Comparison of ENCODE assay signal across 27 cellular contexts in the genomic region with DNA sequence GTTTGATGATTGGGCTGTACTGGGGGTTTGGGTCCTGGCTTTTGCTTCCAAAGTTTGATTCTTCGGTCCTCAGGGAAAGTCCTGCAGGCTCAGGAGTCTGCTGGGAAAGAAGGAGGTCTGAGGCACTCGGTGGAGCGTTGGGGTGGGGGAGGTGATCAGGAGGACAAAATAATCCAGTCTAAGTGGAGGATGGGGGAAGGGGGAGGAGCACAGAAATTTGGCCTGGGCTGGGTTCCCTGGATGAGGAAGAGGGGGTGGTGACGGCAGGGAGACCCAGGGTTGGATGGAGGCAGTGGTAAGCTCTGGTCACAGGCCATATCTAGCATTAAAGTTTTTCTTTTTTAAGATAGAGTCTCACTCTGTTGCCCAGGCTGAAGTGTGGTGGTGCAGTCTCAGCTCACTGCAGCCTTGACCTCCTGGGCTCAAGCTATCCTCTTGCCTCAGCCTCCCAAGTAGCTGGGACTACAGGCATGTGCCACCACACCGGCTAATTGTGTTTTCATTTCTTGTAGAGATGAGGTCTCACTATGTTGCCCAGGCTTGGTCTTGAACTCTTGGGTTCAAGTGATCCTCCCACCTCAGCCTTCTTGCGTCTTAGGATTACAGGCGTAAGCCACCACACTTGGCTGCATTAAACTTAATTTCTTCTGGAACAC. TPM values are rescaled to one million over a fixed set of nuclear protein-coding genes. Genes with fewer than 3 reads are reported as not detected.
DNase-seq lines count a peak whose midpoint lies in the region; ATAC-seq, FAIRE-seq and TF ChIP-seq lines count a peak whose summit lies in the region.
"Had no signal": no experiment of that assay in that cellular context is flagged by ENCODE, and none has a peak within 500 bp of the region (broad histone marks: within the 10 kb centered on the region; RNA-seq: fewer than 3 reads in every experiment).

No MANE protein-coding gene starts in this region.

- H3K4me3 ChIP-seq in HEK293 (ENCODE audit: low read depth, low read length) (no peak overlapping the region), small intestine (ENCODE audit: low read depth in 1 of 2, low read length in 2 of 2) (no peak overlapping the region)
- H3K4me3 ChIP-seq: adrenal gland, heart left ventricle, psoas muscle, upper lobe of left lung had no signal

- peak overlapping the region; percentile 41 for H3K27ac Mint-ChIP-seq in activated CD4-positive, alpha-beta T cell treated with anti-CD3 and anti-CD28 coated beads, Interleukin-2, amount 10 ng/mL, durations not matched to agents 7 days and 5 days
- peak overlapping the region; percentile 28 for H3K27ac Mint-ChIP-seq in activated T-helper 1 cell treated with anti-CD3 and anti-CD28 coated beads, Interleukin-12 subunit alpha, Interleukin-12 subunit beta, Interleukin-2, Interleukin-4 antibody, amounts not matched to agents 30 ng/mL and 10 ng/mL and 1 ng/mL, durations not matched to agents 14 hours and 24 hours and 36 hours
- H3K27ac Mint-ChIP-seq in nephron = peak overlapping the region in 2 of 3 experiments; percentile 27 to 62
- H3K27ac Mint-ChIP-seq: brain had no signal

- no peaks in the 10 kb centered on the region for H3K9me3 ChIP-seq in HEK293 (ENCODE audit: control insufficient read depth, insufficient read depth, low read depth, low read length)
- no peaks in the 10 kb centered on the region for H3K9me3 ChIP-seq in small intestine (ENCODE audit: control insufficient read depth, low read depth)
- H3K9me3 ChIP-seq: adrenal gland, Caco-2, heart left ventricle, psoas muscle, SK-N-SH, upper lobe of left lung had no signal

- intact Hi-C loops in activated T-helper 1 cell treated with anti-CD3 and anti-CD28 coated beads, Interleukin-12 subunit alpha, Interleukin-12 subunit beta, Interleukin-2, Interleukin-4 antibody, amounts not matched to agents 30 ng/mL and 10 ng/mL and 1 ng/mL, durations not matched to agents 14 hours and 24 hours and 36 hours (cut with micrococcal nuclease) = loop anchor here (5.0 to 10.0 kb wide), 3 partner anchors 37 to 325 kb away; a partner anchor contains a TSS

- H3K27me3 ChIP-seq in small intestine (ENCODE audit: control insufficient read depth in 2 of 2, insufficient read depth in 2 of 2, low read length in 2 of 2) = no peaks in the 10 kb centered on the region
- H3K27me3 ChIP-seq: adrenal gland, upper lobe of left lung had no signal

- TF ChIP-seq CTCF in HEK293 (tag by site-specific recombination; IDR thresholded peaks at IDR 0.05) (no peak), nephron (IDR thresholded peaks at IDR 0.05; ENCODE audit: unreplicated experiment in 3 of 3) (no peak)

- peaks cover 63% of the 10 kb centered on the region for H3K36me3 Mint-ChIP-seq in activated CD4-positive, alpha-beta T cell treated with anti-CD3 and anti-CD28 coated beads, Interleukin-2, amount 10 ng/mL, durations not matched to agents 7 days and 5 days (ENCODE audit: low read depth)
- peaks cover 79% of the 10 kb centered on the region for H3K36me3 Mint-ChIP-seq in activated T-helper 1 cell treated with anti-CD3 and anti-CD28 coated beads, Interleukin-12 subunit alpha, Interleukin-12 subunit beta, Interleukin-2, Interleukin-4 antibody, amounts not matched to agents 30 ng/mL and 10 ng/mL and 1 ng/mL, durations not matched to agents 14 hours and 24 hours and 36 hours (ENCODE audit: low read depth)
- H3K36me3 Mint-ChIP-seq in nephron (ENCODE audit: low read depth) = peaks cover 4% of the 10 kb centered on the region
- H3K36me3 Mint-ChIP-seq: brain had no signal

- WGBS in small intestine, 3 donors = 84 to 93% (median 88%) methylated on average over 7 of the region's 7 CpGs

- H3K4me1 Mint-ChIP-seq in activated CD4-positive, alpha-beta T cell treated with anti-CD3 and anti-CD28 coated beads, Interleukin-2, amount 10 ng/mL, durations not matched to agents 7 days and 5 days = peaks cover 74% of the 10 kb centered on the region
- H3K4me1 Mint-ChIP-seq in activated T-helper 1 cell treated with anti-CD3 and anti-CD28 coated beads, Interleukin-12 subunit alpha, Interleukin-12 subunit beta, Interleukin-2, Interleukin-4 antibody, amounts not matched to agents 30 ng/mL and 10 ng/mL and 1 ng/mL, durations not matched to agents 14 hours and 24 hours and 36 hours (ENCODE audit: low read depth) = peaks cover 83% of the 10 kb centered on the region
- peaks cover 60% of the 10 kb centered on the region for H3K4me1 Mint-ChIP-seq in nephron

- H3K27ac ChIP-seq in HEK293 (ENCODE audit: extremely low read depth, low read depth, low read length) = no peak overlapping the region
- no peak overlapping the region for H3K27ac ChIP-seq in small intestine (ENCODE audit: low read depth in 1 of 2, low read length in 1 of 2)
- H3K27ac ChIP-seq: adrenal gland, heart left ventricle, psoas muscle, RWPE1, upper lobe of left lung had no signal

- DNase-seq in activated CD4-positive, alpha-beta T cell treated with anti-CD3 and anti-CD28 coated beads, Interleukin-2, amount 10 ng/mL, durations not matched to agents 7 days and 5 days = no peak
- no peak for DNase-seq in activated CD4-positive, alpha-beta T cell treated with anti-CD3 and anti-CD28 coated beads for 48 hours
- no peak for DNase-seq in activated T-helper 1 cell treated with anti-CD3 and anti-CD28 coated beads, Interleukin-12 subunit alpha, Interleukin-12 subunit beta, Interleukin-2, Interleukin-4 antibody, amounts not matched to agents 30 ng/mL and 10 ng/mL and 1 ng/mL, durations not matched to agents 14 hours and 24 hours and 36 hours (ENCODE audit: low spot score)
- DNase-seq in small intestine = no peak
- DNase-seq: adrenal gland; Caco-2; DMS79 treated with DMSO at 0.1 percent for 48 hours; effector CD8-positive, alpha-beta T cell; foreskin fibroblast; Karpas-422; NCI-H2171; NCI-H524; psoas muscle; stimulated activated CD8-positive, alpha-beta memory T cell treated with anti-CD3 and anti-CD28 coated beads, Interleukin-4, amount 100 ng/mL, for 48 hours had no signal

- FAIRE-seq in small intestine (lab: Jason Lieb, UNC) = no peak
- FAIRE-seq: H1 had no signal

- POLR2A ChIA-PET in activated CD4-positive, alpha-beta T cell treated with anti-CD3 and anti-CD28 coated beads, Interleukin-2, amount 10 ng/mL, durations not matched to agents 7 days and 5 days (lab: Charles Lee) = no interaction called here
- POLR2A ChIA-PET in HEK293 (lab: Yijun Ruan, JAX) = no interaction called here

- H3K9me3 Mint-ChIP-seq in activated CD4-positive, alpha-beta T cell treated with anti-CD3 and anti-CD28 coated beads, Interleukin-2, amount 10 ng/mL, durations not matched to agents 7 days and 5 days = no peaks in the 10 kb centered on the region
- no peaks in the 10 kb centered on the region for H3K9me3 Mint-ChIP-seq in activated T-helper 1 cell treated with anti-CD3 and anti-CD28 coated beads, Interleukin-12 subunit alpha, Interleukin-12 subunit beta, Interleukin-2, Interleukin-4 antibody, amounts not matched to agents 30 ng/mL and 10 ng/mL and 1 ng/mL, durations not matched to agents 14 hours and 24 hours and 36 hours
- no peaks in the 10 kb centered on the region for H3K9me3 Mint-ChIP-seq in nephron
- H3K9me3 Mint-ChIP-seq: brain; T-helper 2 cell treated with Interferon-gamma antibody and Interleukin-4, amounts not matched to agents 5 μg/mL and 100 μg/mL, for 36 hours had no signal

- ATAC-seq in HG03175 (IDR thresholded peaks at IDR 0.05; ENCODE audit: unreplicated experiment) (no peak), GM18909 (IDR thresholded peaks at IDR 0.05; ENCODE audit: poor library complexity, unreplicated experiment) (no peak)
- ATAC-seq: heart left ventricle, psoas muscle had no signal

- H3K4me3 Mint-ChIP-seq in activated CD4-positive, alpha-beta T cell treated with anti-CD3 and anti-CD28 coated beads, Interleukin-2, amount 10 ng/mL, durations not matched to agents 7 days and 5 days = no peak overlapping the region
- H3K4me3 Mint-ChIP-seq in activated T-helper 1 cell treated with anti-CD3 and anti-CD28 coated beads, Interleukin-12 subunit alpha, Interleukin-12 subunit beta, Interleukin-2, Interleukin-4 antibody, amounts not matched to agents 30 ng/mL and 10 ng/mL and 1 ng/mL, durations not matched to agents 14 hours and 24 hours and 36 hours = peak overlapping the region; percentile 35
- H3K4me3 Mint-ChIP-seq in nephron = peak overlapping the region in 1 of 3 experiments; percentile 3
- H3K4me3 Mint-ChIP-seq: brain; T-helper 2 cell treated with Interferon-gamma antibody and Interleukin-4, amounts not matched to agents 5 μg/mL and 100 μg/mL, for 36 hours had no signal

- peaks cover 0 to 7% of the 10 kb centered on the region in 2 experiments; a peak in 1 of 3 replicates for H3K36me3 ChIP-seq in HEK293 (ENCODE audit: control insufficient read depth in 2 of 2, insufficient read depth in 1 of 2, low read length in 2 of 2)
- no peaks in the 10 kb centered on the region for H3K36me3 ChIP-seq in small intestine (ENCODE audit: control insufficient read depth in 2 of 2, insufficient read depth in 2 of 2, low read length in 2 of 2)
- H3K36me3 ChIP-seq: adrenal gland, upper lobe of left lung had no signal

- no peaks in the 10 kb centered on the region for H3K27me3 Mint-ChIP-seq in activated CD4-positive, alpha-beta T cell treated with anti-CD3 and anti-CD28 coated beads, Interleukin-2, amount 10 ng/mL, durations not matched to agents 7 days and 5 days
- no peaks in the 10 kb centered on the region for H3K27me3 Mint-ChIP-seq in activated T-helper 1 cell treated with anti-CD3 and anti-CD28 coated beads, Interleukin-12 subunit alpha, Interleukin-12 subunit beta, Interleukin-2, Interleukin-4 antibody, amounts not matched to agents 30 ng/mL and 10 ng/mL and 1 ng/mL, durations not matched to agents 14 hours and 24 hours and 36 hours (ENCODE audit: insufficient read depth)
- peaks cover 27% of the 10 kb centered on the region for H3K27me3 Mint-ChIP-seq in nephron (ENCODE audit: low read depth)

- H3K4me1 ChIP-seq in HEK293 (ENCODE audit: control insufficient read depth, insufficient read depth, low read length) (no peaks in the 10 kb centered on the region), small intestine (ENCODE audit: control insufficient read depth in 2 of 2, insufficient read depth in 1 of 2, low read depth in 1 of 2, low read length in 1 of 2) (peaks cover 0 to 3% of the 10 kb centered on the region in 2 donors)

- CTCF ChIA-PET in activated CD4-positive, alpha-beta T cell treated with anti-CD3 and anti-CD28 coated beads, Interleukin-2, amount 10 ng/mL, durations not matched to agents 7 days and 5 days (lab: Charles Lee) = interaction anchor here (0.7 to 21.9 kb wide), 6 partner anchors 10 to 49 kb away, joined by 3 to 247 read pairs (median 3); a partner anchor contains a TSS
- CTCF ChIA-PET in HEK293 (lab: Yijun Ruan, JAX) = interaction anchor here (0.9 kb wide), 1 partner anchor 110 kb away, joined by 3 read pairs; no protein-coding TSS in a partner anchor

RNA-seq across cellular contexts. Expression of a gene that starts 6.8 kb away (rescaled TPM):
- 10 to 100 TPM; 56.3 to 63.5 TPM for total RNA-seq in activated CD4-positive, alpha-beta T cell treated with anti-CD3 and anti-CD28 coated beads, Interleukin-2, amount 10 ng/mL, durations not matched to agents 7 days and 5 days
- 283 and 286 TPM in 2 replicates for total RNA-seq in activated T-helper 1 cell treated with anti-CD3 and anti-CD28 coated beads, Interleukin-12 subunit alpha, Interleukin-12 subunit beta, Interleukin-2, Interleukin-4 antibody, amounts not matched to agents 30 ng/mL and 10 ng/mL and 1 ng/mL, durations not matched to agents 14 hours and 24 hours and 36 hours
- polyA plus RNA-seq in small intestine = 1 to 10 TPM in 2 of 3 donors, under 1 TPM in 1; 0.89 to 2.7 (median 2.2) TPM
- total RNA-seq: lung microvascular endothelial cell had no signal
- polyA plus RNA-seq: SK-N-SH had no signal

RNA-seq across cellular contexts. Expression of a gene that starts 42.5 kb away (rescaled TPM):
- 10 to 100 TPM; 70.6 to 87.7 TPM for total RNA-seq in activated CD4-positive, alpha-beta T cell treated with anti-CD3 and anti-CD28 coated beads, Interleukin-2, amount 10 ng/mL, durations not matched to agents 7 days and 5 days
- total RNA-seq in activated T-helper 1 cell treated with anti-CD3 and anti-CD28 coated beads, Interleukin-12 subunit alpha, Interleukin-12 subunit beta, Interleukin-2, Interleukin-4 antibody, amounts not matched to agents 30 ng/mL and 10 ng/mL and 1 ng/mL, durations not matched to agents 14 hours and 24 hours and 36 hours = 117 TPM in 2 replicates
- polyA plus RNA-seq in small intestine = 10 to 100 TPM; 45.2 to 55.0 (median 50.5) TPM

RNA-seq across cellular contexts. Expression of a gene that starts 49.1 kb away (rescaled TPM):
- under 1 TPM in 1 of 2 experiments, not detected in 1; 0.05 TPM for total RNA-seq in activated CD4-positive, alpha-beta T cell treated with anti-CD3 and anti-CD28 coated beads, Interleukin-2, amount 10 ng/mL, durations not matched to agents 7 days and 5 days
- 0.65 and 0.78 TPM in 2 replicates for total RNA-seq in activated T-helper 1 cell treated with anti-CD3 and anti-CD28 coated beads, Interleukin-12 subunit alpha, Interleukin-12 subunit beta, Interleukin-2, Interleukin-4 antibody, amounts not matched to agents 30 ng/mL and 10 ng/mL and 1 ng/mL, durations not matched to agents 14 hours and 24 hours and 36 hours
- polyA plus RNA-seq in small intestine = under 1 TPM in 1 of 3 donors, not detected in 2; 0.01 TPM
- total RNA-seq: Caco-2, H1, lung microvascular endothelial cell had no signal
- polyA plus RNA-seq: BJ had no signal

RNA-seq across cellular contexts. Expression of a gene that starts 50.8 kb away (rescaled TPM):
- 1 to 10 TPM; 1.9 to 2.0 TPM for total RNA-seq in activated CD4-positive, alpha-beta T cell treated with anti-CD3 and anti-CD28 coated beads, Interleukin-2, amount 10 ng/mL, durations not matched to agents 7 days and 5 days
- 49.1 and 49.8 TPM in 2 replicates for total RNA-seq in activated T-helper 1 cell treated with anti-CD3 and anti-CD28 coated beads, Interleukin-12 subunit alpha, Interleukin-12 subunit beta, Interleukin-2, Interleukin-4 antibody, amounts not matched to agents 30 ng/mL and 10 ng/mL and 1 ng/mL, durations not matched to agents 14 hours and 24 hours and 36 hours
- under 1 TPM in 1 of 3 donors, not detected in 2; 0.67 TPM for polyA plus RNA-seq in small intestine
- total RNA-seq: Caco-2, lung microvascular endothelial cell had no signal

RNA-seq across cellular contexts. Expression of a gene that starts 58.4 kb away (rescaled TPM):
- 100 to 1,000 TPM; 288 to 301 TPM for total RNA-seq in activated CD4-positive, alpha-beta T cell treated with anti-CD3 and anti-CD28 coated beads, Interleukin-2, amount 10 ng/mL, durations not matched to agents 7 days and 5 days
- 371 and 374 TPM in 2 replicates for total RNA-seq in activated T-helper 1 cell treated with anti-CD3 and anti-CD28 coated beads, Interleukin-12 subunit alpha, Interleukin-12 subunit beta, Interleukin-2, Interleukin-4 antibody, amounts not matched to agents 30 ng/mL and 10 ng/mL and 1 ng/mL, durations not matched to agents 14 hours and 24 hours and 36 hours
- 100 to 1,000 TPM; 273 to 308 (median 280) TPM for polyA plus RNA-seq in small intestine
